In the genomic region with DNA sequence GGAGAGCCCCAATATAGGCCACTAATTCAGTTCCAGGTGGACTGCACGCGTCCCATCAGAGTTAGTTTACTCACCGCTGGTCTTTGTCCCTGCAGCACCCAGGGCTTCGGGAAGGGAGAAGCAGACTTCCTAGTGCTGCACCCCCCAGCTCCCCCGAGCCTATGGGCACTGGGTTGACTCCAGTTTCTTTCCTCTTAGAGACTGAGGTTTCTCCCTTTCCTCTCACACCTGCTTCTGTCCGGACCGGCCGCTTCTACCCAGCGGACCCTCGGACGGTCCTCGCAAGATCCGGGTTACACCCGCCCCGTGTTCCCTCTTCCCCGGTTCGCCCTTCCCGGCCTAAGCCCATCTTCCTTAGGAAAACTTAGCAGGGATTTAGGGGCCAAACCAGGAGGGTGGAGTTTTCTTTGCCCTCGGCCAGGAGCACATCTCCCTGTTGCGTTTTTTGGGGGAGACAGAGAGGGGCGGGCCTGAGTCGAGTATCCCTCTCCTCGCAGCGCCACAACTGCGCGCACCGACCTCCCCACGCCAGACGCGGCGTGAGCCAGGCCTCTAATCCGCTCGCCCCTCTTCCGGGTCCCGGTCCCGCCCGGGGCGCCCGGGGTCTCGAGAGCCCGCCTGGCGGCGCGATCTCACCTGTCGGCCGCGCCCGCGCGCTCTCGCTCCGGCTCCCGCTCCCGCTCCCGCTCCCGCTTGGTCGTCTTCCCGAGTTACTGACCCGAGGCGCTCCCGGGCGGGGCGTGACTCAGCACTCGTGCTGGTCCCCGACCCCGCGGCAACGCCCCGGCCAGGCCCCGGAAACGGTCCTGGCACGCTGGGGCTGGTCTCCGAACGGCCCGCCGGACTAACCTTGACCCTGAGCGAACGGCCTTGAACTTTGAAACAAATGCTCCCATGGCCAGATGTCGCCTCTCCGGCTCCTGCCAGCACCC, we compare ENCODE assay signal across 8 cellular contexts. TPM values are rescaled to one million over a fixed set of nuclear protein-coding genes. Genes with fewer than 3 reads are reported as not detected.
DNase-seq lines count a peak whose midpoint lies in the region; ATAC-seq and TF ChIP-seq lines count a peak whose summit lies in the region.

TSS of gene AIFM2 (minus strand) at position 728 of the 932 bp plus-strand sequence. CDS start 8,741 bp downstream, outside the sequence.

- peak within 1 kb of the TSS; percentile 96 for H3K27ac Mint-ChIP-seq in activated T-cell treated with anti-CD3 and anti-CD28 coated beads, Interleukin-2, amount 50 U/mL, for 72 hours
- peak within 1 kb of the TSS; percentile 69 to 83 for H3K27ac Mint-ChIP-seq in natural killer cell

- intact Hi-C loops in natural killer cell (cut with micrococcal nuclease), result no loop called here

- no peaks in the 10 kb centered on the region for H3K4me1 ChIP-seq in urinary bladder (ENCODE audit: insufficient read depth)

- peaks cover 0 to 1% of the 10 kb centered on the region in 2 donors for H3K36me3 Mint-ChIP-seq in activated T-cell treated with anti-CD3 and anti-CD28 coated beads, Interleukin-2, amount 50 U/mL, for 72 hours (ENCODE audit: insufficient read depth in 2 of 2)
- H3K36me3 Mint-ChIP-seq in natural killer cell, result no peaks in the 10 kb centered on the region

- H3K27me3 Mint-ChIP-seq in activated T-cell treated with anti-CD3 and anti-CD28 coated beads, Interleukin-2, amount 50 U/mL, for 72 hours (ENCODE audit: low read depth), result no peaks in the 10 kb centered on the region
- no peaks in the 10 kb centered on the region for H3K27me3 Mint-ChIP-seq in natural killer cell (ENCODE audit: low read depth in 2 of 2)

- peak within 1 kb of the TSS; percentile 89 for H3K4me3 ChIP-seq in GM12875 (ENCODE audit: low read depth, low read length)
- peak within 1 kb of the TSS; percentile 71 for H3K4me3 ChIP-seq in fibroblast of mammary gland (ENCODE audit: control insufficient read depth, low read depth, low read length)
- peak within 1 kb of the TSS; percentile 67 for H3K4me3 ChIP-seq in urinary bladder (ENCODE audit: low read depth, low read length)

- peak; percentile 92 for DNase-seq in 8988T
- peak; percentile 48 for DNase-seq in NCI-H1105 treated with DMSO at 0.1 percent for 48 hours (lab: John Stamatoyannopoulos, UW)
- peak; percentile 55 to 73 for DNase-seq in activated T-cell treated with anti-CD3 and anti-CD28 coated beads, Interleukin-2, amount 50 U/mL, for 72 hours
- DNase-seq in fibroblast of mammary gland (ENCODE audit: low read depth), result peak; percentile 63
- peak; percentile 33 for DNase-seq in natural killer cell

- peak; percentile 78 for ATAC-seq in HG02588 (IDR thresholded peaks at IDR 0.05; ENCODE audit: unreplicated experiment)
- ATAC-seq in activated T-cell treated with anti-CD3 and anti-CD28 coated beads, Interleukin-2, amount 50 U/mL, for 72 hours (replicated peaks in 1 of 2), result peak; percentile 82 to 88
- ATAC-seq in natural killer cell, result peak; percentile 54 to 90 (median 87)

- peak; percentile 14; the same call in 1 of the 2 replicates for TF ChIP-seq CTCF in GM12875 (IDR thresholded peaks at IDR 0.05; ENCODE audit: borderline replicate concordance, insufficient read depth, low read depth, low read length)
- TF ChIP-seq CTCF in fibroblast of mammary gland (conservative IDR thresholded peaks at IDR 0.05; ENCODE audit: control insufficient read depth, insufficient read depth, low read depth, low read length), result no peak
- no peak for TF ChIP-seq CTCF in natural killer cell (IDR thresholded peaks at IDR 0.05)

- no peaks in the 10 kb centered on the region for H3K36me3 ChIP-seq in urinary bladder (ENCODE audit: insufficient read depth)

- H3K4me3 Mint-ChIP-seq in activated T-cell treated with anti-CD3 and anti-CD28 coated beads, Interleukin-2, amount 50 U/mL, for 72 hours, result peak within 1 kb of the TSS; percentile 93 to 96
- peak within 1 kb of the TSS; percentile 95 for H3K4me3 Mint-ChIP-seq in natural killer cell

- H3K9me3 Mint-ChIP-seq in activated T-cell treated with anti-CD3 and anti-CD28 coated beads, Interleukin-2, amount 50 U/mL, for 72 hours, result no peaks in the 10 kb centered on the region
- H3K9me3 Mint-ChIP-seq in natural killer cell, result no peaks in the 10 kb centered on the region

- WGBS in urinary bladder, result 7% methylated on average over 80 of the region's 80 CpGs

- H3K27ac ChIP-seq in urinary bladder (ENCODE audit: low read depth), result peak within 1 kb of the TSS; percentile 68

- H3K4me1 Mint-ChIP-seq in activated T-cell treated with anti-CD3 and anti-CD28 coated beads, Interleukin-2, amount 50 U/mL, for 72 hours (ENCODE audit: low read depth), result peaks cover 20% of the 10 kb centered on the region
- H3K4me1 Mint-ChIP-seq in natural killer cell, result peaks cover 24 to 38% of the 10 kb centered on the region in 2 donors

RNA-seq across cellular contexts. Expression of gene AIFM2, which starts in this region (rescaled TPM):
- 1 to 10 TPM; 6.4 to 7.2 TPM for total RNA-seq in activated T-cell treated with anti-CD3 and anti-CD28 coated beads, Interleukin-2, amount 50 U/mL, for 72 hours
- 1 to 10 TPM; 3.7 to 4.2 (median 3.9) TPM for total RNA-seq in natural killer cell
- 1.7 TPM for total RNA-seq in urinary bladder
- 17.1 TPM for polyA plus RNA-seq in urinary bladder

Comparison
In these comparisons a context has a peak if more than half of its experiments do, and no peak if none do; other contexts are left out.
1. Peak in every context shown above with its lines: DNase-seq, ATAC-seq, H3K4me3 ChIP-seq and H3K27ac ChIP-seq.
2. DNase-seq: peak in every context shown above with its lines; median percentile 92 in 8988T; 64 in activated T-cell treated with anti-CD3 and anti-CD28 coated beads, Interleukin-2, amount 50 U/mL, for 72 hours; 63 in fibroblast of mammary gland; 48 in NCI-H1105 treated with DMSO at 0.1 percent for 48 hours; 33 in natural killer cell.